In the genomic region with DNA sequence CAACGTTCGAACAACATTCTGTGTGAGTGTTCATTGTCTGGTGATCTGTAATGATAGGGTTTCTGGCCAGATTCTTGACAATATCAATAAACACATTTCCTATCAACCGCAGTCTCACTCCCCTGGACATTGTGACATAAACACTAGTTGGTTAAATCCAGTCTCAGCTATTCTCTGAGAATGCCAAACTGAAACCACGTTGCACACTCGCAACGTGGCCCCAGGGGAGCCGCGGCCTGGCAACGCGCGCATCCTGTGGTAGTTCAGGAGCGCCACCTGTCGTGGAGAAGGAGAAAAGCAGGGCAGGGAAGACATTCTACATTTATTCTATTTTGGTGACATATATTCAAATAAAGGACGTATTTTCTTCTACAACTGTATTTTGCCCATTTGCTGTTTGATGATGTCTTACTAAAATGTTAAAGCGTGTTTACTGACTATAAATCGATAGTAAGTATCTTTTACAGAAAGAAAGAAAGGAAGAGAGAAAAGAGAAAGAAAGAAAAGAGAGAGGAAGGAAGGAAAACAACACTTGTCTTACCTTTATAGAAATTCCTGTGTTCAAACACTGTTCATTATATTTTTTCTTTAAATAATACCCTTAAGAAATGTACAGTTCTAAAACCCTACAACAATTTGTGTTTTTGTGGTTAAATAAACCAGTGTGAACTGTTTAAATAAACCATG, we compare ENCODE assay signal across 7 cellular contexts.
DNase-seq lines count a peak whose midpoint lies in the region; ATAC-seq and TF ChIP-seq lines count a peak whose summit lies in the region.

No MANE protein-coding gene starts in this region.

- no peaks in the 10 kb centered on the region for H3K9me3 Mint-ChIP-seq in stimulated activated memory B cell treated with anti-CD40 and anti-IgM and Interleukin-4, amounts not matched to agents 10 μg/mL and 1 μg/mL and 100 μg/mL, for 72 hours

- peak overlapping the region; percentile 86 for H2AFZ ChIP-seq in osteoblast (ENCODE audit: low read length)

- no peak overlapping the region for H3K27ac Mint-ChIP-seq in stimulated activated memory B cell treated with anti-CD40 and anti-IgM and Interleukin-4, amounts not matched to agents 10 μg/mL and 1 μg/mL and 100 μg/mL, for 72 hours

- no peaks in the 10 kb centered on the region for H3K36me3 Mint-ChIP-seq in stimulated activated memory B cell treated with anti-CD40 and anti-IgM and Interleukin-4, amounts not matched to agents 10 μg/mL and 1 μg/mL and 100 μg/mL, for 72 hours

- peak; percentile 49 for DNase-seq in ELF-1 (ENCODE audit: low read depth, low spot score)
- peak; percentile 64 for DNase-seq in H7
- DNase-seq in NCI-H1436 treated with DMSO at 0.1 percent for 48 hours (lab: John Stamatoyannopoulos, UW): peak; percentile 36
- peak; percentile 57 for DNase-seq in foreskin melanocyte
- peak; percentile 80 for DNase-seq in osteoblast (ENCODE audit: insufficient read length, low spot score, missing footprints)

- peaks cover 7% of the 10 kb centered on the region for H3K4me1 ChIP-seq in osteoblast (ENCODE audit: insufficient read depth, low read length)

- H4K20me1 ChIP-seq in osteoblast (ENCODE audit: insufficient read depth, low read length): no peaks in the 10 kb centered on the region

- H3K27me3 Mint-ChIP-seq in stimulated activated memory B cell treated with anti-CD40 and anti-IgM and Interleukin-4, amounts not matched to agents 10 μg/mL and 1 μg/mL and 100 μg/mL, for 72 hours: no peaks in the 10 kb centered on the region

- no peaks in the 10 kb centered on the region for H3K27me3 ChIP-seq in H7 (ENCODE audit: control insufficient read depth, insufficient read depth, low read length)
- H3K27me3 ChIP-seq in osteoblast (ENCODE audit: insufficient read depth, low read length): no peaks in the 10 kb centered on the region

- H3K4me3 ChIP-seq in H7 (ENCODE audit: insufficient read depth, low read depth, low read length) (no peak overlapping the region), WI38 (ENCODE audit: low read depth, low read length) (peak overlapping the region; percentile 45), osteoblast (ENCODE audit: insufficient read depth, low read length) (peak overlapping the region; percentile 74)

- H3K4me2 ChIP-seq in osteoblast (ENCODE audit: insufficient read depth, low read length): peak overlapping the region; percentile 88

- no peak overlapping the region for H3K4me3 Mint-ChIP-seq in stimulated activated memory B cell treated with anti-CD40 and anti-IgM and Interleukin-4, amounts not matched to agents 10 μg/mL and 1 μg/mL and 100 μg/mL, for 72 hours

- H3K36me3 ChIP-seq in H7 (replicated peaks; ENCODE audit: control insufficient read depth, insufficient read depth, low read length) (no peaks in the 10 kb centered on the region), osteoblast (ENCODE audit: insufficient read depth, low read length) (no peaks in the 10 kb centered on the region)

- no peak for ATAC-seq in stimulated activated memory B cell treated with anti-CD40 and anti-IgM and Interleukin-4, amounts not matched to agents 10 μg/mL and 1 μg/mL and 100 μg/mL, for 72 hours

- TF ChIP-seq CTCF in WI38 (IDR thresholded peaks at IDR 0.05; ENCODE audit: low read depth, low read length) (peak; percentile 87), osteoblast (IDR thresholded peaks at IDR 0.05; ENCODE audit: extremely low read depth, low read depth, low read length) (peak; percentile 93)

- H3K4me1 Mint-ChIP-seq in stimulated activated memory B cell treated with anti-CD40 and anti-IgM and Interleukin-4, amounts not matched to agents 10 μg/mL and 1 μg/mL and 100 μg/mL, for 72 hours: peaks cover 7% of the 10 kb centered on the region

- no peaks in the 10 kb centered on the region for H3K79me2 ChIP-seq in osteoblast (ENCODE audit: insufficient read depth, low read length)

- H3K27ac ChIP-seq in osteoblast (ENCODE audit: low read depth, low read length): peak overlapping the region; percentile 56

- no peaks in the 10 kb centered on the region for H3K9me3 ChIP-seq in osteoblast (ENCODE audit: low read depth, low read length)
